6 cellular contexts compared by ENCODE assay signal in genomic region chr1:46341222-46342083, GRCh38. TPM values are rescaled to one million over a fixed set of nuclear protein-coding genes. Genes with fewer than 3 reads are reported as not detected.
DNase-seq lines count a peak whose midpoint lies in the region; ATAC-seq, FAIRE-seq and TF ChIP-seq lines count a peak whose summit lies in the region.

No MANE protein-coding gene starts in this region.

- peak overlapping the region; percentile 96 for H3K27ac ChIP-seq in K562 (ENCODE audit: extremely low read depth, low read depth, low read length)

- H3K4me2 ChIP-seq in K562 (ENCODE audit: insufficient read depth, low read length) = peak overlapping the region; percentile 95

- peak overlapping the region; percentile 97 to 100 (median 100) for H3K4me3 Mint-ChIP-seq in naive thymus-derived CD8-positive, alpha-beta T cell

- H4K20me1 ChIP-seq in K562 (replicated peaks; ENCODE audit: control insufficient read depth, insufficient read depth, low read length) = peaks cover 5% of the 10 kb centered on the region; the same call in 1 of the 2 replicates

- CTCF ChIA-PET in K562 (lab: Yijun Ruan, JAX; ENCODE audit: low intra/inter-chr PET ratio) = no interaction called here

- H3K4me3 ChIP-seq in GM12865 (ENCODE audit: low read depth, low read length) (peak overlapping the region; percentile 87), K562 (peak overlapping the region; percentile 56)

- peak overlapping the region; percentile 94 to 95 for H3K9ac ChIP-seq in K562 (ENCODE audit: insufficient read depth in 1 of 2, low read depth in 2 of 2, low read length in 2 of 2)

- peaks cover 0 to 2% (median 0%) of the 10 kb centered on the region in 9 donors for H3K9me3 Mint-ChIP-seq in naive thymus-derived CD8-positive, alpha-beta T cell

- no peaks in the 10 kb centered on the region for H3K27me3 Mint-ChIP-seq in naive thymus-derived CD8-positive, alpha-beta T cell

- H3K9me1 ChIP-seq in K562 (ENCODE audit: control insufficient read depth, insufficient read depth, low read length) = peaks cover 11% of the 10 kb centered on the region

- TF ChIP-seq POLR2A in K562 (conservative IDR thresholded peaks at IDR 0.05) = no peak

- no peak for TF ChIP-seq RAD21 in K562 (CRISPR knock-in tag; conservative IDR thresholded peaks at IDR 0.05 in 1 of 2, IDR thresholded peaks at IDR 0.05 in 1 of 2)

- in situ Hi-C loops in K562 (cut with MboI) = no loop called here

- H3K27ac Mint-ChIP-seq in naive thymus-derived CD8-positive, alpha-beta T cell = peak overlapping the region; percentile 95 to 100 (median 100)

- DNase-seq in GM12865 (ENCODE audit: low read depth) (no peak), K562 (ENCODE audit: extremely low read depth in 1 of 4, low spot score in 3 of 4) (peak in 3 of 4 experiments; percentile 29 to 36 (median 34)), SK-N-DZ (ENCODE audit: low spot score) (no peak), sciatic nerve (ENCODE audit: low spot score) (no peak)
- peak in 2 of 10 donors; percentile 7 to 13 for DNase-seq in naive thymus-derived CD8-positive, alpha-beta T cell

- FAIRE-seq in K562 (lab: Jason Lieb, UNC) = no peak

- 16% methylated on average over 31 of the region's 31 CpGs for WGBS in K562 (ENCODE audit: insufficient coverage, low coverage, missing lambda C conversion rate)

- H3K27me3 ChIP-seq in K562 (ENCODE audit: control insufficient read depth in 2 of 2, insufficient read depth in 2 of 2, low read length in 2 of 2) = no peaks in the 10 kb centered on the region

- H3K36me3 Mint-ChIP-seq in naive thymus-derived CD8-positive, alpha-beta T cell = peaks cover 0 to 24% (median 3%) of the 10 kb centered on the region in 3 donors

- peaks cover 50% of the 10 kb centered on the region for H3K79me2 ChIP-seq in K562 (ENCODE audit: control insufficient read depth, insufficient read depth, low read length)

- H3K4me1 ChIP-seq in K562 (replicated peaks in 1 of 2; ENCODE audit: control insufficient read depth in 2 of 2, insufficient read depth in 2 of 2, low read length in 2 of 2) = peaks cover 22 to 26% of the 10 kb centered on the region in 2 experiments

- POLR2A ChIA-PET in K562 (lab: Yijun Ruan, JAX) = interaction anchor here (0.5 to 4.0 kb wide), 12 partner anchors 14 to 263 kb away, joined by 3 to 20 read pairs (median 4); partner anchors contain the start of genes LRRC41, MKNK1 and UQCRH
- POLR2A ChIA-PET in naive thymus-derived CD8-positive, alpha-beta T cell (lab: Charles Lee) = interaction anchor here (0.6 to 2.0 kb wide), 4 partner anchors 10 to 95 kb away, joined by 3 to 30 read pairs (median 7); partner anchors contain the start of genes LRRC41, RAD54L and UQCRH

- peaks cover 48% of the 10 kb centered on the region for H3K36me3 ChIP-seq in K562 (ENCODE audit: control insufficient read depth, insufficient read depth, low read length)

- intact Hi-C loops in K562 (cut with micrococcal nuclease) = loop anchor here (2.0 to 10.0 kb wide), 2 partner anchors 57 to 181 kb away; no protein-coding TSS in a partner anchor
- intact Hi-C loops in sciatic nerve (cut with DNase I) = no loop called here

- TF ChIP-seq EP300 in K562 (IDR thresholded peaks at IDR 0.05; ENCODE audit: low read length) = no peak

- H2AFZ ChIP-seq in K562 (ENCODE audit: low read depth, low read length) = peak overlapping the region; percentile 83

- ATAC-seq in K562 = no peak
- ATAC-seq in naive thymus-derived CD8-positive, alpha-beta T cell = no peak
- ATAC-seq in sciatic nerve = no peak
- ATAC-seq in GM19455 (IDR thresholded peaks at IDR 0.05; ENCODE audit: unreplicated experiment) = no peak

- H3K9me3 ChIP-seq in K562 (replicated peaks; ENCODE audit: control insufficient read depth, insufficient read depth, low read depth, low read length) = no peaks in the 10 kb centered on the region

- BruUV-seq in K562 (replicated peaks; lab: Mats Ljungman, UMichigan) = no TSS peak

- peaks cover 32 to 59% (median 50%) of the 10 kb centered on the region in 4 donors for H3K4me1 Mint-ChIP-seq in naive thymus-derived CD8-positive, alpha-beta T cell

- TF ChIP-seq CTCF in GM12865 (IDR thresholded peaks at IDR 0.05; ENCODE audit: insufficient read depth, low read depth, low read length, missing control alignments) (no peak), K562 (IDR thresholded peaks at IDR 0.05 in 2 of 3, conservative IDR thresholded peaks at IDR 0.05 in 1 of 3; ENCODE audit: insufficient read depth in 2 of 3, low read depth in 1 of 3, low read length in 3 of 3) (no peak)

RNA-seq across cellular contexts. Expression of gene NSUN4, which starts 0.8 kb away (rescaled TPM):
- total RNA-seq in K562 (2011; cell fraction: chromatin; rRNA removed; ENCODE audit: low replicate concordance) = 126 and 174 TPM in 2 replicates
- 97.2 and 98.2 TPM in 2 replicates for total RNA-seq in K562 (2011; cell fraction: nucleolus; rRNA removed)
- total RNA-seq in K562 (2011; cell fraction: nucleoplasm; rRNA removed) = 106 and 123 TPM in 2 replicates
- total RNA-seq in K562 (2014; rRNA removed) (33.4 and 37.0 TPM in 2 replicates), K562 (2014; rRNA removed; fragmentation: Illumina TruSeq; extraction: Trizol) (34.1 and 39.0 TPM in 2 replicates), K562 (2015; rRNA removed; fragmentation: Illumina TruSeq; extraction: Trizol) (33.8 and 34.2 TPM in 2 replicates), K562 (2021) (43.3 and 44.4 TPM in 2 replicates), sciatic nerve (24.8 TPM)
- polyA plus RNA-seq in K562 (2011; rRNA removed) (60.2 and 65.6 TPM in 2 replicates), K562 (2014; fragmentation: Illumina TruSeq; extraction: Trizol) (47.8 and 47.9 TPM in 2 replicates), K562 (2014; fragmentation: Nextera tagmentation; extraction: Ambion mirVana) (10 to 100 TPM; 47.3 to 54.9 TPM), K562 (2014; rRNA removed) (43.5 and 46.3 TPM in 2 replicates)
- 53.3 and 69.6 TPM in 2 replicates for polyA plus RNA-seq in K562 (2011; cell fraction: cytosol; rRNA removed)
- 43.8 and 46.3 TPM in 2 replicates for polyA plus RNA-seq in K562 (2011; cell fraction: nucleus; rRNA removed)
- polyA plus RNA-seq in K562 (2012) = 37.5 and 42.1 TPM in 2 replicates
- polyA minus RNA-seq in K562 (2011; rRNA and poly(A)+ RNA removed) = 113 and 133 TPM in 2 replicates
- polyA minus RNA-seq in K562 (2011; cell fraction: cytosol; rRNA and poly(A)+ RNA removed) = 44.5 and 46.0 TPM in 2 replicates
- 24.6 and 44.7 TPM in 2 replicates for polyA minus RNA-seq in K562 (2011; cell fraction: nucleus; rRNA and poly(A)+ RNA removed)
- 10 to 100 TPM; 21.7 to 29.7 TPM for total RNA-seq in naive thymus-derived CD8-positive, alpha-beta T cell
- 10 to 100 TPM; 10.3 to 14.0 (median 12.3) TPM for polyA plus RNA-seq in naive thymus-derived CD8-positive, alpha-beta T cell
- polyA plus RNA-seq in SK-N-DZ (2014; cell fraction: cytosol; rRNA removed) = 17.5 and 22.9 TPM in 2 replicates
- polyA plus RNA-seq in SK-N-DZ (2014; cell fraction: nucleus; rRNA removed) = 10.4 and 14.8 TPM in 2 replicates

RNA-seq across cellular contexts. Expression of gene UQCRH, which starts 38.0 kb away (rescaled TPM):
- total RNA-seq in K562 (2011; cell fraction: chromatin; rRNA removed; ENCODE audit: low replicate concordance) = 185 and 351 TPM in 2 replicates
- total RNA-seq in K562 (2011; cell fraction: nucleolus; rRNA removed) = 205 and 247 TPM in 2 replicates
- 458 and 624 TPM in 2 replicates for total RNA-seq in K562 (2011; cell fraction: nucleoplasm; rRNA removed)
- total RNA-seq in K562 (2014; rRNA removed) (2,410 and 3,306 TPM in 2 replicates), K562 (2014; rRNA removed; fragmentation: Illumina TruSeq; extraction: Trizol) (2,696 and 2,943 TPM in 2 replicates), K562 (2015; rRNA removed; fragmentation: Illumina TruSeq; extraction: Trizol) (1,782 and 1,893 TPM in 2 replicates), K562 (2021) (1,267 and 1,360 TPM in 2 replicates), sciatic nerve (103 TPM)
- polyA plus RNA-seq in K562 (2011; rRNA removed) (2,284 and 2,713 TPM in 2 replicates), K562 (2014; fragmentation: Illumina TruSeq; extraction: Trizol) (1,923 and 1,965 TPM in 2 replicates), K562 (2014; fragmentation: Nextera tagmentation; extraction: Ambion mirVana) (1,000 to 10,000 TPM; 4,348 to 5,184 TPM), K562 (2014; rRNA removed) (1,877 and 2,534 TPM in 2 replicates)
- 724 and 2,858 TPM in 2 replicates for polyA plus RNA-seq in K562 (2011; cell fraction: cytosol; rRNA removed)
- polyA plus RNA-seq in K562 (2011; cell fraction: nucleus; rRNA removed) = 272 and 676 TPM in 2 replicates
- polyA plus RNA-seq in K562 (2012) = 1,181 and 2,353 TPM in 2 replicates
- 762 and 899 TPM in 2 replicates for polyA minus RNA-seq in K562 (2011; rRNA and poly(A)+ RNA removed)
- 241 and 256 TPM in 2 replicates for polyA minus RNA-seq in K562 (2011; cell fraction: cytosol; rRNA and poly(A)+ RNA removed)
- 65.4 and 198 TPM in 2 replicates for polyA minus RNA-seq in K562 (2011; cell fraction: nucleus; rRNA and poly(A)+ RNA removed)
- 100 to 1,000 TPM; 130 to 148 TPM for total RNA-seq in naive thymus-derived CD8-positive, alpha-beta T cell
- 100 to 1,000 TPM; 293 to 371 (median 330) TPM for polyA plus RNA-seq in naive thymus-derived CD8-positive, alpha-beta T cell
- polyA plus RNA-seq in SK-N-DZ (2014; cell fraction: cytosol; rRNA removed) = 1,331 and 1,347 TPM in 2 replicates
- 785 and 960 TPM in 2 replicates for polyA plus RNA-seq in SK-N-DZ (2014; cell fraction: nucleus; rRNA removed)

RNA-seq across cellular contexts. Expression of gene LRRC41, which starts 38.0 kb away (rescaled TPM):
- total RNA-seq in K562 (2011; cell fraction: chromatin; rRNA removed; ENCODE audit: low replicate concordance) = 66.5 and 77.9 TPM in 2 replicates
- total RNA-seq in K562 (2011; cell fraction: nucleolus; rRNA removed) = 55.3 and 56.5 TPM in 2 replicates
- 56.4 and 78.1 TPM in 2 replicates for total RNA-seq in K562 (2011; cell fraction: nucleoplasm; rRNA removed)
- 49.0 and 61.0 TPM in 2 replicates for total RNA-seq in K562 (2014; rRNA removed)
- 27.2 and 30.7 TPM in 2 replicates for total RNA-seq in K562 (2014; rRNA removed; fragmentation: Illumina TruSeq; extraction: Trizol)
- 47.1 and 49.7 TPM in 2 replicates for total RNA-seq in K562 (2015; rRNA removed; fragmentation: Illumina TruSeq; extraction: Trizol)
- total RNA-seq in K562 (2021) = 64.3 and 64.7 TPM in 2 replicates
- polyA plus RNA-seq in K562 (2011; rRNA removed) = 39.6 and 70.2 TPM in 2 replicates
- polyA plus RNA-seq in K562 (2011; cell fraction: cytosol; rRNA removed) = 74.3 and 85.0 TPM in 2 replicates
- 66.4 and 77.5 TPM in 2 replicates for polyA plus RNA-seq in K562 (2011; cell fraction: nucleus; rRNA removed)
- polyA plus RNA-seq in K562 (2012) = 36.7 and 72.3 TPM in 2 replicates
- 52.3 and 56.7 TPM in 2 replicates for polyA plus RNA-seq in K562 (2014; fragmentation: Illumina TruSeq; extraction: Trizol)
- polyA plus RNA-seq in K562 (2014; fragmentation: Nextera tagmentation; extraction: Ambion mirVana) = 10 to 100 TPM; 10.5 to 11.7 TPM
- polyA plus RNA-seq in K562 (2014; rRNA removed) = 44.2 and 50.0 TPM in 2 replicates
- polyA minus RNA-seq in K562 (2011; rRNA and poly(A)+ RNA removed) = 37.4 and 44.6 TPM in 2 replicates
- 44.1 and 45.1 TPM in 2 replicates for polyA minus RNA-seq in K562 (2011; cell fraction: cytosol; rRNA and poly(A)+ RNA removed)
- 33.0 and 46.3 TPM in 2 replicates for polyA minus RNA-seq in K562 (2011; cell fraction: nucleus; rRNA and poly(A)+ RNA removed)
- 10 to 100 TPM; 38.6 to 40.2 TPM for total RNA-seq in naive thymus-derived CD8-positive, alpha-beta T cell
- polyA plus RNA-seq in naive thymus-derived CD8-positive, alpha-beta T cell = 10 to 100 TPM; 43.7 to 46.5 (median 44.6) TPM
- polyA plus RNA-seq in SK-N-DZ (2014; cell fraction: cytosol; rRNA removed) = 50.4 and 50.8 TPM in 2 replicates
- 45.8 and 51.8 TPM in 2 replicates for polyA plus RNA-seq in SK-N-DZ (2014; cell fraction: nucleus; rRNA removed)
- 47.7 TPM for total RNA-seq in sciatic nerve

RNA-seq across cellular contexts. Expression of gene FAAH, which starts 52.7 kb away (rescaled TPM):
- 2.2 and 5.8 TPM in 2 replicates for total RNA-seq in K562 (2011; cell fraction: chromatin; rRNA removed; ENCODE audit: low replicate concordance)
- total RNA-seq in K562 (2011; cell fraction: nucleolus; rRNA removed) = 5.3 and 5.8 TPM in 2 replicates
- 3.4 and 3.7 TPM in 2 replicates for total RNA-seq in K562 (2011; cell fraction: nucleoplasm; rRNA removed)
- 0.32 and 0.33 TPM in 2 replicates for total RNA-seq in K562 (2014; rRNA removed)
- 0.25 and 0.32 TPM in 2 replicates for total RNA-seq in K562 (2014; rRNA removed; fragmentation: Illumina TruSeq; extraction: Trizol)
- total RNA-seq in K562 (2015; rRNA removed; fragmentation: Illumina TruSeq; extraction: Trizol) = 0.23 and 0.36 TPM in 2 replicates
- 0.71 and 0.81 TPM in 2 replicates for total RNA-seq in K562 (2021)
- polyA plus RNA-seq in K562 (2011; rRNA removed) = 0.29 and 1.6 TPM in 2 replicates
- 0.46 and 1.1 TPM in 2 replicates for polyA plus RNA-seq in K562 (2011; cell fraction: cytosol; rRNA removed)
- 5.6 and 13.1 TPM in 2 replicates for polyA plus RNA-seq in K562 (2011; cell fraction: nucleus; rRNA removed)
- polyA plus RNA-seq in K562 (2012) = 0.79 and 3.1 TPM in 2 replicates
- 0.17 and 0.52 TPM in 2 replicates for polyA plus RNA-seq in K562 (2014; fragmentation: Illumina TruSeq; extraction: Trizol)
- polyA plus RNA-seq in K562 (2014; fragmentation: Nextera tagmentation; extraction: Ambion mirVana) = under 1 TPM; 0.06 TPM
- polyA plus RNA-seq in K562 (2014; rRNA removed) = 0.13 and 1.1 TPM in 2 replicates
- 0.70 and 0.93 TPM in 2 replicates for polyA minus RNA-seq in K562 (2011; rRNA and poly(A)+ RNA removed)
- not detected in 2 replicates for polyA minus RNA-seq in K562 (2011; cell fraction: cytosol; rRNA and poly(A)+ RNA removed)
- 1.2 and 5.1 TPM in 2 replicates for polyA minus RNA-seq in K562 (2011; cell fraction: nucleus; rRNA and poly(A)+ RNA removed)
- 10 to 100 TPM in 1 of 2 experiments, 1 to 10 TPM in 1; 8.9 to 10.2 TPM for total RNA-seq in naive thymus-derived CD8-positive, alpha-beta T cell
- 1 to 10 TPM in 2 of 3 donors, under 1 TPM in 1; 0.46 to 2.2 (median 1.4) TPM for polyA plus RNA-seq in naive thymus-derived CD8-positive, alpha-beta T cell
- 0.26 and 0.44 TPM in 2 replicates for polyA plus RNA-seq in SK-N-DZ (2014; cell fraction: cytosol; rRNA removed)
- polyA plus RNA-seq in SK-N-DZ (2014; cell fraction: nucleus; rRNA removed) = 18.7 and 29.9 TPM in 2 replicates
- 34.4 TPM for total RNA-seq in sciatic nerve

Comparison
In these comparisons a context has a peak if more than half of its experiments do, and no peak if none do; other contexts are left out.
1. DNase-seq: peak in K562 (3 of 4); none in GM12865 (single experiment), SK-N-DZ (single experiment) and sciatic nerve (single experiment).